21 cellular contexts compared by ENCODE assay signal in the genomic region with DNA sequence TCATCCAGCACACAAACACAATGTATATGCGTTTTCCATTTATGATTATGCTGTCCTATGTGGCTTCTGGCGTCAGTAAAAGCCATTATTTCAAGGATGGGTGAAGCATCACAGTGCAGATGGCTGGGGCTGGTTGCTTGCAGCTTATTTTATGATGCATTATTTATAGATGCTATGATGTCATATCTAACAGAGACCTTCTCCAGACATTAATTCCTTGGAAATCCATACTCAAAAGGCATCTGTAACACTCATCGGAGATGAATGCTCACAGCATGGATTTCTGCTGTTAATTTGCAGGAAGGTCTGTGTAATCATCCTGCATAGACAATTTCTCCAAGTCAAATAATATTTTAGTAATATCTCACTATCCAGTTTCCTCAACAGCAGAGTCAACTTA. TPM values are rescaled to one million over a fixed set of nuclear protein-coding genes. Genes with fewer than 3 reads are reported as not detected.
DNase-seq lines count a peak whose midpoint lies in the region; ATAC-seq, FAIRE-seq and TF ChIP-seq lines count a peak whose summit lies in the region.
"Had no signal": no experiment of that assay in that cellular context is flagged by ENCODE, and none has a peak within 500 bp of the region (broad histone marks: within the 10 kb centered on the region; RNA-seq: fewer than 3 reads in every experiment).

No MANE protein-coding gene starts in this region.

- H3K9me3 ChIP-seq in GM12878 (replicated peaks; ENCODE audit: control insufficient read depth, insufficient read depth, low read length) (no peaks in the 10 kb centered on the region), skeletal muscle tissue (ENCODE audit: control insufficient read depth in 3 of 3, low read length in 3 of 3) (no peaks in the 10 kb centered on the region), tibial artery (no peaks in the 10 kb centered on the region)
- H3K9me3 ChIP-seq: heart right ventricle, prostate gland, suprapubic skin had no signal

- no peaks in the 10 kb centered on the region for H3K36me3 ChIP-seq in GM12878 (ENCODE audit: control insufficient read depth in 2 of 2, insufficient read depth in 2 of 2, low read length in 1 of 2)
- H3K36me3 ChIP-seq in skeletal muscle tissue (ENCODE audit: control insufficient read depth in 3 of 3, insufficient read depth in 3 of 3, low read length in 3 of 3), result no peaks in the 10 kb centered on the region
- no peaks in the 10 kb centered on the region for H3K36me3 ChIP-seq in tibial artery
- H3K36me3 ChIP-seq: brain microvascular endothelial cell, heart right ventricle, prostate gland, suprapubic skin had no signal

- BruUV-seq in GM12878 (replicated peaks; lab: Mats Ljungman, UMichigan), result no TSS peak

- peak overlapping the region; percentile 84 to 86 for H3K4me3 Mint-ChIP-seq in activated T-cell treated with anti-CD3 and anti-CD28 coated beads, Interleukin-2, amount 50 U/mL, for 72 hours
- H3K4me3 Mint-ChIP-seq: natural killer cell treated with Interleukin-12 subunit alpha and Interleukin-12 subunit beta and Interleukin-15 and Interleukin-18, amount 100 ng/mL, for 72 hours had no signal

- H3K27ac ChIP-seq in GM12878 (ENCODE audit: control insufficient read depth, insufficient read depth) (no peak overlapping the region), skeletal muscle tissue (ENCODE audit: low read depth, low read length) (peak overlapping the region; percentile 52), tibial artery (no peak overlapping the region)
- H3K27ac ChIP-seq: brain microvascular endothelial cell, RWPE1, suprapubic skin had no signal

- H3K27me3 ChIP-seq in GM12878 (replicated peaks in 1 of 2; ENCODE audit: control insufficient read depth in 2 of 2, insufficient read depth in 2 of 2, low read length in 1 of 2) (no peaks in the 10 kb centered on the region), skeletal muscle tissue (ENCODE audit: control insufficient read depth in 3 of 3, insufficient read depth in 3 of 3, low read length in 3 of 3) (no peaks in the 10 kb centered on the region), tibial artery (no peaks in the 10 kb centered on the region)
- H3K27me3 ChIP-seq: brain microvascular endothelial cell, heart right ventricle, suprapubic skin had no signal

- peaks cover 69% of the 10 kb centered on the region for H3K79me2 ChIP-seq in GM12878 (ENCODE audit: control insufficient read depth, insufficient read depth, low read length)

- TF ChIP-seq CTCF in GM12878 (IDR thresholded peaks at IDR 0.05 in 2 of 3, conservative IDR thresholded peaks at IDR 0.05 in 1 of 3; ENCODE audit: control insufficient read depth in 2 of 3, extremely low read depth in 1 of 3, insufficient read depth in 1 of 3, low read depth in 3 of 3, low read length in 3 of 3) (no peak), tibial artery (IDR thresholded peaks at IDR 0.05) (no peak)

- peak overlapping the region; percentile 85 for H3K27ac Mint-ChIP-seq in activated T-cell treated with anti-CD3 and anti-CD28 coated beads, Interleukin-2, amount 50 U/mL, for 72 hours
- H3K27ac Mint-ChIP-seq: natural killer cell treated with Interleukin-12 subunit alpha and Interleukin-12 subunit beta and Interleukin-15 and Interleukin-18, amount 100 ng/mL, for 72 hours had no signal

- no peak for TF ChIP-seq RAD21 in GM12878 (IDR thresholded peaks at IDR 0.05; ENCODE audit: insufficient read depth, low read depth, low read length)

- H3K4me1 Mint-ChIP-seq in activated T-cell treated with anti-CD3 and anti-CD28 coated beads, Interleukin-2, amount 50 U/mL, for 72 hours (ENCODE audit: low read depth), result peaks cover 94% of the 10 kb centered on the region

- no peak for FAIRE-seq in GM12878 (lab: Jason Lieb, UNC)
- FAIRE-seq: H1, islet of Langerhans had no signal

- in situ Hi-C loops in GM12878 (cut with MboI), result no loop called here

- no peak overlapping the region for H3K9ac ChIP-seq in GM12878 (ENCODE audit: control insufficient read depth, insufficient read depth, low read length)
- no peak overlapping the region for H3K9ac ChIP-seq in skeletal muscle tissue (ENCODE audit: low read depth in 1 of 3, low read length in 3 of 3)

- 100% methylated on average over 3 of the region's 3 CpGs for WGBS in GM12878 (ENCODE audit: insufficient coverage, insufficient replicate concordance, low lambda C conversion rate, missing lambda C conversion rate)

- RAD21 ChIA-PET in GM12878 (lab: Charles Lee; ENCODE audit: unreplicated experiment), result no interaction called here

- intact Hi-C loops in GM12878 (cut with micrococcal nuclease; ENCODE audit: unreplicated experiment) (no loop called here), tibial artery (cut with DNase I; ENCODE audit: low total_unique reads) (no loop called here)

- H2AFZ ChIP-seq in GM12878 (ENCODE audit: control insufficient read depth, low read depth, low read length), result no peak overlapping the region

- H3K4me2 ChIP-seq in GM12878 (ENCODE audit: control insufficient read depth, insufficient read depth), result no peak overlapping the region; the same call in 1 of the 2 replicates

- no peak for TF ChIP-seq EP300 in GM12878 (IDR thresholded peaks at IDR 0.05; ENCODE audit: borderline replicate concordance in 1 of 2, control insufficient read depth in 1 of 2, low read depth in 2 of 2, low read length in 2 of 2)

- no peak for TF ChIP-seq POLR2A in GM12878 (IDR thresholded peaks at IDR 0.05; ENCODE audit: low read depth, low read length)

- POLR2A ChIA-PET in GM12878 (lab: Charles Lee), result interaction anchor here (0.7 to 1.0 kb wide), 3 partner anchors 11 to 17 kb away, joined by 3 to 5 read pairs (median 4); no protein-coding TSS in a partner anchor

- H3K4me3 ChIP-seq in GM12878 (0 out of 2 replicates have a peak overlapping the region, but pooled peaks have one; percentile 5), skeletal muscle tissue (ENCODE audit: low read length in 3 of 3) (peak overlapping the region in 1 of 3 donors; percentile 33), tibial artery (no peak overlapping the region)
- H3K4me3 ChIP-seq: prostate gland, suprapubic skin had no signal

- H4K20me1 ChIP-seq in GM12878 (ENCODE audit: control insufficient read depth, insufficient read depth), result peaks cover 3% of the 10 kb centered on the region; the same call in 1 of the 2 replicates

- no peaks in the 10 kb centered on the region for H3K9me3 Mint-ChIP-seq in activated T-cell treated with anti-CD3 and anti-CD28 coated beads, Interleukin-2, amount 50 U/mL, for 72 hours
- H3K9me3 Mint-ChIP-seq: natural killer cell treated with Interleukin-12 subunit alpha and Interleukin-12 subunit beta and Interleukin-15 and Interleukin-18, amount 100 ng/mL, for 72 hours had no signal

- ATAC-seq in activated T-cell treated with anti-CD3 and anti-CD28 coated beads, Interleukin-2, amount 50 U/mL, for 72 hours (replicated peaks in 1 of 2), result no peak
- no peak for ATAC-seq in GM12878
- ATAC-seq: heart right ventricle; natural killer cell treated with Interleukin-12 subunit alpha and Interleukin-12 subunit beta and Interleukin-15 and Interleukin-18, amount 100 ng/mL, for 72 hours had no signal

- CTCF ChIA-PET in GM12878 (lab: Yijun Ruan, JAX), result interaction anchor here (1.8 kb wide), 1 partner anchor 10 kb away, joined by 6 read pairs; no protein-coding TSS in a partner anchor

- no peak for DNase-seq in activated T-cell treated with anti-CD3 and anti-CD28 coated beads, Interleukin-2, amount 50 U/mL, for 72 hours
- DNase-seq in activated T-cell treated with anti-CD3 and anti-CD28 coated beads, Interleukin-2, amount 50 U/mL, for 1 hour, result no peak
- DNase-seq in HS-5 (ENCODE audit: low read depth) (peak; percentile 71), GM12878 (ENCODE audit: low read depth, low spot score) (no peak), tibial artery (no peak), activated gamma-delta T cell (lab: John Stamatoyannopoulos, UW) (no peak)
- DNase-seq in activated CD8-positive, alpha-beta memory T cell treated with anti-CD3 and anti-CD28 coated beads for 24 hours, result no peak
- DNase-seq: brain microvascular endothelial cell; dermis blood vessel endothelial cell; heart right ventricle; mammary epithelial cell; NCI-H1436; NCI-H2227 treated with DMSO at 0.1 percent for 48 hours; NK-92 treated with Interleukin-12 subunit alpha and Interleukin-12 subunit beta, amount 100 ng/mL, for 24 hours had no signal

- peaks cover 0 to 10% of the 10 kb centered on the region in 2 donors for H3K36me3 Mint-ChIP-seq in activated T-cell treated with anti-CD3 and anti-CD28 coated beads, Interleukin-2, amount 50 U/mL, for 72 hours (ENCODE audit: insufficient read depth in 2 of 2)
- H3K36me3 Mint-ChIP-seq: natural killer cell treated with Interleukin-12 subunit alpha and Interleukin-12 subunit beta and Interleukin-15 and Interleukin-18, amount 100 ng/mL, for 72 hours had no signal

- H3K4me1 ChIP-seq in GM12878 (ENCODE audit: control insufficient read depth, insufficient read depth, low read length) (peaks cover 27% of the 10 kb centered on the region), skeletal muscle tissue (ENCODE audit: control insufficient read depth in 3 of 3, insufficient read depth in 3 of 3, low read length in 3 of 3) (peaks cover 10 to 26% (median 23%) of the 10 kb centered on the region in 3 donors), tibial artery (peaks cover 0 to 10% (median 1%) of the 10 kb centered on the region in 4 donors)

- SMC1A ChIA-PET in GM12878 (lab: Charles Lee; ENCODE audit: uncharacterized antibody, unreplicated experiment), result interaction anchor here (2.5 to 6.4 kb wide), 2 partner anchors 19 to 35 kb away, joined by 5 to 62 read pairs; no protein-coding TSS in a partner anchor

- no peaks in the 10 kb centered on the region for H3K27me3 Mint-ChIP-seq in activated T-cell treated with anti-CD3 and anti-CD28 coated beads, Interleukin-2, amount 50 U/mL, for 72 hours (ENCODE audit: low read depth)
- H3K27me3 Mint-ChIP-seq: natural killer cell treated with Interleukin-12 subunit alpha and Interleukin-12 subunit beta and Interleukin-15 and Interleukin-18, amount 100 ng/mL, for 72 hours had no signal

RNA-seq across cellular contexts. Expression of gene RGS10, which starts 7.2 kb away (rescaled TPM):
- total RNA-seq in activated T-cell treated with anti-CD3 and anti-CD28 coated beads, Interleukin-2, amount 50 U/mL, for 72 hours, result 100 to 1,000 TPM; 161 to 208 TPM
- 17.2 and 20.2 TPM in 2 replicates for total RNA-seq in GM12878 (2013; cell fraction: nucleolus; rRNA removed)
- 97.4 and 102 TPM in 2 replicates for total RNA-seq in GM12878 (2014; rRNA removed)
- total RNA-seq in GM12878 (2014; rRNA removed; fragmentation: Illumina TruSeq; extraction: Trizol), result 124 and 131 TPM in 2 replicates
- total RNA-seq in GM12878 (2021), result 114 and 128 TPM in 2 replicates
- 113 TPM for polyA plus RNA-seq in GM12878 (2011; ENCODE audit: low read depth)
- polyA plus RNA-seq in GM12878 (2011; rRNA removed), result 186 and 284 TPM in 2 replicates
- 71.0 and 87.2 TPM in 2 replicates for polyA plus RNA-seq in GM12878 (2011; cell fraction: cytosol; rRNA removed)
- 39.4 and 46.2 TPM in 2 replicates for polyA plus RNA-seq in GM12878 (2011; cell fraction: nucleus; rRNA removed)
- 162 and 180 TPM in 2 replicates for polyA plus RNA-seq in GM12878 (2012)
- 193 and 226 TPM in 2 replicates for polyA plus RNA-seq in GM12878 (2014; fragmentation: Illumina TruSeq; extraction: Trizol)
- polyA plus RNA-seq in GM12878 (2014; fragmentation: Nextera tagmentation; extraction: Ambion mirVana), result 100 to 1,000 TPM in 1 of 2 experiments, 10 to 100 TPM in 1; 72.8 to 134 TPM
- 134 and 157 TPM in 2 replicates for polyA plus RNA-seq in GM12878 (2014; rRNA removed)
- polyA plus RNA-seq in GM12878 (2016; fragmentation: Nextera tagmentation; extraction: Ambion mirVana), result 100 to 1,000 TPM; 116 to 123 TPM
- polyA minus RNA-seq in GM12878 (2011; rRNA and poly(A)+ RNA removed), result 38.0 and 39.4 TPM in 2 replicates
- 34.1 and 34.9 TPM in 2 replicates for polyA minus RNA-seq in GM12878 (2011; cell fraction: cytosol; rRNA and poly(A)+ RNA removed)
- 8.6 and 10.7 TPM in 2 replicates for polyA minus RNA-seq in GM12878 (2011; cell fraction: nucleus; rRNA and poly(A)+ RNA removed)
- 39.7 TPM for total RNA-seq in skeletal muscle tissue
